In genomic region chr19:4437103-4437502, GRCh38 we compare ENCODE assay signal across 1 cellular context.
TF ChIP-seq lines count a peak whose summit lies in the region.

No MANE protein-coding gene starts in this region.

TF ChIP-seq in H1, 55 proteins besides CTCF, POLR2A, EP300 and RAD21:
- no peak for TF ChIP-seq SIRT6 (IDR thresholded peaks at IDR 0.05; ENCODE audit: low read length)
- TF ChIP-seq E2F6 (IDR thresholded peaks at IDR 0.05): no peak
- no peak for TF ChIP-seq CEBPB (IDR thresholded peaks at IDR 0.05; ENCODE audit: low read depth, low read length)
- TF ChIP-seq SP1 (IDR thresholded peaks at IDR 0.05; ENCODE audit: low read depth, low read length): no peak
- no peak for TF ChIP-seq NANOG (IDR thresholded peaks at IDR 0.05; ENCODE audit: insufficient read depth, low read depth, low read length, poor library complexity, severe bottlenecking)
- no peak for TF ChIP-seq SIX5 (IDR thresholded peaks at IDR 0.05; ENCODE audit: low read depth, low read length)
- no peak for TF ChIP-seq RNF2 (IDR thresholded peaks at IDR 0.05; ENCODE audit: borderline replicate concordance, low read depth, low read length, missing control alignments, poor library complexity, severe bottlenecking)
- TF ChIP-seq RFX5 (IDR thresholded peaks at IDR 0.05; ENCODE audit: borderline replicate concordance, low read depth, low read length): no peak
- TF ChIP-seq MAFK (IDR thresholded peaks at IDR 0.05; ENCODE audit: low read depth, low read length): no peak
- TF ChIP-seq BRCA1 (IDR thresholded peaks at IDR 0.05; ENCODE audit: low read depth, low read length): no peak
